Comparison of ENCODE assay signal across 8 cellular contexts in the genomic region with DNA sequence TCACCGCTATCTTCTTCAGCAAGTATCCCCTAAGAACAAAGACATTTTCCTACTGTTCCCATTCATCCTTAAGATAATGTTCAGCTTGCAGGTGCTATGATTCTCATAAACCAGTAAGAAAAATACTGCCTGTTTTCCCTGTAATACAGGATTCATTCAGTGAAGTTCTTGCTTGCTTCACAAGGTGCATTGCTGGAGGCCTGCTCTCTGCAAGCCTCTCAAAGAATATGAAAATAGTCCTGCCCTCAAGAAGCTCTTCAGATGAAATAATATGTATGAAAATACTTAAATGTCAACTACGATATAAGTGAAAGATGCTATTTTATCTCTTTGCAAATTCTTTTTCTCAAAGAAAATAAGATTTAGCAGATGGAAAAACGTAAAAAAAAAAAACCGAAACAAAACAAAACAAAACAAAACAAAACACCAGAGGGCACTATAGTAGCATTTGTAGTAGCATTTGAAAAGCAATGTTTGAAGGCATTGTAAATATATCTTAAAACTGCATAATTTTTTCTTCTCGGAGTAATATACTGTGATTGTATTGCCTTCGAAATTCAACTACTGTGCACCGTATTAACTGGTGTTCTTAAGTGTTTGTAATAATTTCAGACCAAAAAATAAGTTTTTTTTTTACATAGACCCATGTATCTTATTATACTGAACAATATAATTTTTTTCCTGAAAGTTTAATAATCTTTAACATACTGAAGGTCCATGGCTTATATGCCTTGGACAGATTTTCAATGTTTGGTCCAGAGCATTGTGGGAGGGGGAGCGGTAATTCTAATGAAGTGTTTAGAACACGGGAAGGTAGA. TPM values are rescaled to one million over a fixed set of nuclear protein-coding genes. Genes with fewer than 3 reads are reported as not detected.
A peak's percentile ranks its signal among the peaks of the same experiment; 100 is the strongest.
DNase-seq lines count a peak whose midpoint lies in the region; ATAC-seq, FAIRE-seq and TF ChIP-seq lines count a peak whose summit lies in the region.

No MANE protein-coding gene starts in this region.

- no peaks in the 10 kb centered on the region for H4K20me1 ChIP-seq in HepG2 (ENCODE audit: insufficient read depth, low read length)

- H3K79me2 ChIP-seq in HepG2 (ENCODE audit: insufficient read depth, low read length): no peaks in the 10 kb centered on the region

- ATAC-seq in CD8-positive, alpha-beta T cell: no peak
- ATAC-seq in HepG2: peak; percentile 42; the same call in 2 of the 3 replicates
- ATAC-seq in GM18511 (IDR thresholded peaks at IDR 0.05; ENCODE audit: unreplicated experiment): no peak
- ATAC-seq in HG02840 (IDR thresholded peaks at IDR 0.05; ENCODE audit: low FRiP score, unreplicated experiment): no peak

- H3K4me3 Mint-ChIP-seq in CD8-positive, alpha-beta T cell: no peak overlapping the region

- H3K27ac ChIP-seq in CD8-positive, alpha-beta T cell (ENCODE audit: low read depth, low read length): no peak overlapping the region
- H3K27ac ChIP-seq in VCaP (no peak overlapping the region), HepG2 (ENCODE audit: extremely low read length, insufficient read depth, low read length) (peak overlapping the region; percentile 43)

- TF ChIP-seq RAD21 in Ishikawa (IDR thresholded peaks at IDR 0.05; ENCODE audit: low read depth) (peak; percentile 40), HepG2 (CRISPR knock-in tag; IDR thresholded peaks at IDR 0.05) (no peak)

- no peaks in the 10 kb centered on the region for H3K36me3 ChIP-seq in CD8-positive, alpha-beta T cell (ENCODE audit: insufficient read depth, low read length)
- no peaks in the 10 kb centered on the region for H3K36me3 ChIP-seq in HepG2 (replicated peaks in 1 of 2; ENCODE audit: control insufficient read depth in 1 of 2, insufficient read depth in 2 of 2, low read length in 2 of 2)

- in situ Hi-C loops in HepG2 (cut with HindIII; ENCODE audit: extremely low pct_ligation_motif_present, low pct_unique_long_range_greater_than_20kb): loop anchor here (5.0 kb wide), 1 partner anchor 289 kb away; no protein-coding TSS in a partner anchor

- BruUV-seq in HepG2 (replicated peaks; lab: Mats Ljungman, UMichigan): no TSS peak

- no peaks in the 10 kb centered on the region for H3K4me1 ChIP-seq in CD8-positive, alpha-beta T cell (ENCODE audit: insufficient read depth, low read length)
- peaks cover 19% of the 10 kb centered on the region for H3K4me1 ChIP-seq in HepG2 (ENCODE audit: insufficient read depth, low read length)

- FAIRE-seq in HepG2 (lab: Jason Lieb, UNC): peak; percentile 15

- H3K36me3 Mint-ChIP-seq in CD8-positive, alpha-beta T cell: no peaks in the 10 kb centered on the region

- no peaks in the 10 kb centered on the region for H3K9me3 Mint-ChIP-seq in CD8-positive, alpha-beta T cell

- H3K9me3 ChIP-seq in CD8-positive, alpha-beta T cell (ENCODE audit: low read length): no peaks in the 10 kb centered on the region
- no peaks in the 10 kb centered on the region for H3K9me3 ChIP-seq in HepG2 (ENCODE audit: low read length)

- 42% methylated on average over 9 of the region's 9 CpGs for WGBS in HepG2 (ENCODE audit: low lambda C conversion rate)

- no peak overlapping the region for H3K27ac Mint-ChIP-seq in CD8-positive, alpha-beta T cell

- no peaks in the 10 kb centered on the region for H3K4me1 Mint-ChIP-seq in CD8-positive, alpha-beta T cell (ENCODE audit: low read depth)

- no peak overlapping the region for H2AFZ ChIP-seq in HepG2 (ENCODE audit: low read length)

- POLR2A ChIA-PET in CD8-positive, alpha-beta T cell (lab: Charles Lee): no interaction called here
- POLR2A ChIA-PET in HepG2 (lab: Yijun Ruan, JAX): interaction anchor here (1.2 to 1.8 kb wide), 3 partner anchors 26 to 286 kb away, joined by 3 to 15 read pairs (median 6); a partner anchor contains a TSS

- no peak for TF ChIP-seq POLR2A in HepG2 (IDR thresholded peaks at IDR 0.05; ENCODE audit: insufficient read depth in 1 of 2, low read depth in 2 of 2, low read length in 2 of 2)

- CTCF ChIA-PET in CD8-positive, alpha-beta T cell (lab: Charles Lee): interaction anchor here (1.0 to 1.1 kb wide), 2 partner anchors 345 to 690 kb away, joined by 4 to 5 read pairs; no protein-coding TSS in a partner anchor
- CTCF ChIA-PET in HepG2 (lab: Yijun Ruan, JAX; ENCODE audit: low intra/inter-chr PET ratio, low total read pairs): interaction anchor here (0.8 to 2.5 kb wide), 4 partner anchors 41 to 344 kb away, joined by 3 to 40 read pairs (median 3); no protein-coding TSS in a partner anchor

- intact Hi-C loops in CD8-positive, alpha-beta T cell (cut with DNase I, micrococcal nuclease): loop anchor here (1.0 to 10.0 kb wide), 4 partner anchors 287 to 767 kb away; no protein-coding TSS in a partner anchor
- intact Hi-C loops in HepG2 (cut with micrococcal nuclease; ENCODE audit: unreplicated experiment): loop anchor here (1.0 kb wide), 2 partner anchors 287 to 345 kb away; no protein-coding TSS in a partner anchor

- H3K4me3 ChIP-seq in CD8-positive, alpha-beta T cell (ENCODE audit: low read depth, low read length): no peak overlapping the region
- no peak overlapping the region for H3K4me3 ChIP-seq in HepG2 (replicated peaks in 1 of 3; ENCODE audit: insufficient read depth in 1 of 3, low read depth in 2 of 3, low read length in 3 of 3)

- no peak for TF ChIP-seq EP300 in Ishikawa (IDR thresholded peaks at IDR 0.05; ENCODE audit: borderline replicate concordance)
- no peak for TF ChIP-seq EP300 in HepG2 (IDR thresholded peaks at IDR 0.05; ENCODE audit: low read depth in 2 of 2, low read length in 2 of 2)
- TF ChIP-seq EP300 in HepG2 (CRISPR knock-in tag; IDR thresholded peaks at IDR 0.05; ENCODE audit: borderline replicate concordance): no peak

- no peak overlapping the region for H3K4me2 ChIP-seq in HepG2 (ENCODE audit: low read depth, low read length)

- H3K27me3 ChIP-seq in CD8-positive, alpha-beta T cell (ENCODE audit: insufficient read depth, low read length): no peaks in the 10 kb centered on the region
- no peaks in the 10 kb centered on the region for H3K27me3 ChIP-seq in HepG2 (ENCODE audit: control insufficient read depth in 1 of 2, insufficient read depth in 2 of 2, low read length in 2 of 2)

- peaks cover 2% of the 10 kb centered on the region for H3K27me3 Mint-ChIP-seq in CD8-positive, alpha-beta T cell (ENCODE audit: low read depth)

- peak; percentile 64 for TF ChIP-seq CTCF in CD8-positive, alpha-beta T cell (IDR thresholded peaks at IDR 0.05)
- TF ChIP-seq CTCF in VCaP (conservative IDR thresholded peaks at IDR 0.05) (peak; percentile 64), HepG2 (CRISPR knock-in tag; IDR thresholded peaks at IDR 0.05) (peak; percentile 14; the same call in 1 of the 2 replicates)

- DNase-seq in CD8-positive, alpha-beta T cell: no peak
- DNase-seq in HepG2 (ENCODE audit: low spot score) (peak; percentile 7), iPS-NIHi7 (ENCODE audit: extremely low spot score) (no peak), NCI-H2196 (lab: John Stamatoyannopoulos, UW; ENCODE audit: unreplicated experiment) (no peak)

- H3K9ac ChIP-seq in HepG2 (ENCODE audit: insufficient read depth, low read depth, low read length): no peak overlapping the region

RNA-seq across cellular contexts. Expression of a gene that starts 26.0 kb away (rescaled TPM):
- total RNA-seq in CD8-positive, alpha-beta T cell: not detected
- total RNA-seq in HepG2 (2016; rRNA removed; fragmentation: Illumina TruSeq; extraction: Trizol): 31.1 and 50.3 TPM in 2 replicates
- 6.6 and 7.8 TPM in 2 replicates for total RNA-seq in HepG2 (2016; cell fraction: cytosol; rRNA removed; fragmentation: Illumina TruSeq; extraction: Trizol; ENCODE audit: low read depth)
- total RNA-seq in HepG2 (2016; cell fraction: insoluble cytoplasmic fraction; rRNA removed; fragmentation: Illumina TruSeq; extraction: Trizol): 31.9 and 48.4 TPM in 2 replicates
- 13.2 and 14.5 TPM in 2 replicates for total RNA-seq in HepG2 (2016; cell fraction: membrane; rRNA removed; fragmentation: Illumina TruSeq; extraction: Trizol)
- total RNA-seq in HepG2 (2016; cell fraction: nucleus; rRNA removed; fragmentation: Illumina TruSeq; extraction: Trizol): 14.8 and 21.7 TPM in 2 replicates
- 24.3 and 24.5 TPM in 2 replicates for polyA plus RNA-seq in HepG2 (2011; rRNA removed)
- polyA plus RNA-seq in HepG2 (2011; cell fraction: cytosol; rRNA removed): 10.8 and 19.5 TPM in 2 replicates
- polyA plus RNA-seq in HepG2 (2011; cell fraction: nucleus; rRNA removed): 6.5 and 12.0 TPM in 2 replicates
- 73.7 and 95.1 TPM in 2 replicates for polyA plus RNA-seq in HepG2 (2012)
- polyA plus RNA-seq in HepG2 (2016; cell fraction: cytosol; fragmentation: Illumina TruSeq; extraction: Trizol; ENCODE audit: low read depth): 5.1 and 5.7 TPM in 2 replicates
- 41.1 and 43.3 TPM in 2 replicates for polyA plus RNA-seq in HepG2 (2016; cell fraction: insoluble cytoplasmic fraction; fragmentation: Illumina TruSeq; extraction: Trizol; ENCODE audit: low read depth)
- 9.5 and 9.6 TPM in 2 replicates for polyA plus RNA-seq in HepG2 (2016; cell fraction: membrane; fragmentation: Illumina TruSeq; extraction: Trizol; ENCODE audit: low read depth)
- 22.6 and 23.2 TPM in 2 replicates for polyA plus RNA-seq in HepG2 (2016; cell fraction: nucleus; fragmentation: Illumina TruSeq; extraction: Trizol; ENCODE audit: insufficient read depth, low read depth)
- polyA minus RNA-seq in HepG2 (2011; rRNA and poly(A)+ RNA removed; ENCODE audit: low replicate concordance): 13.5 TPM in 1 of 2 replicates, not detected in the other
- polyA minus RNA-seq in HepG2 (2011; cell fraction: cytosol; rRNA and poly(A)+ RNA removed): 10.0 and 13.9 TPM in 2 replicates
- polyA minus RNA-seq in HepG2 (2011; cell fraction: nucleus; rRNA and poly(A)+ RNA removed): 20.1 and 24.9 TPM in 2 replicates

RNA-seq across cellular contexts. Expression of a gene that starts 29.5 kb away (rescaled TPM):
- total RNA-seq in CD8-positive, alpha-beta T cell: 10 to 100 TPM; 50.0 to 51.7 TPM
- total RNA-seq in HepG2 (2016; rRNA removed; fragmentation: Illumina TruSeq; extraction: Trizol): 512 and 855 TPM in 2 replicates
- total RNA-seq in HepG2 (2016; cell fraction: cytosol; rRNA removed; fragmentation: Illumina TruSeq; extraction: Trizol; ENCODE audit: low read depth): 80.2 and 94.4 TPM in 2 replicates
- total RNA-seq in HepG2 (2016; cell fraction: insoluble cytoplasmic fraction; rRNA removed; fragmentation: Illumina TruSeq; extraction: Trizol): 498 and 849 TPM in 2 replicates
- 132 and 158 TPM in 2 replicates for total RNA-seq in HepG2 (2016; cell fraction: membrane; rRNA removed; fragmentation: Illumina TruSeq; extraction: Trizol)
- 225 and 246 TPM in 2 replicates for total RNA-seq in HepG2 (2016; cell fraction: nucleus; rRNA removed; fragmentation: Illumina TruSeq; extraction: Trizol)
- polyA plus RNA-seq in HepG2 (2011; rRNA removed): 265 and 349 TPM in 2 replicates
- polyA plus RNA-seq in HepG2 (2011; cell fraction: cytosol; rRNA removed): 173 and 271 TPM in 2 replicates
- 57.3 and 77.4 TPM in 2 replicates for polyA plus RNA-seq in HepG2 (2011; cell fraction: nucleus; rRNA removed)
- polyA plus RNA-seq in HepG2 (2012): 387 and 400 TPM in 2 replicates
- 85.2 and 90.0 TPM in 2 replicates for polyA plus RNA-seq in HepG2 (2016; cell fraction: cytosol; fragmentation: Illumina TruSeq; extraction: Trizol; ENCODE audit: low read depth)
- 704 and 752 TPM in 2 replicates for polyA plus RNA-seq in HepG2 (2016; cell fraction: insoluble cytoplasmic fraction; fragmentation: Illumina TruSeq; extraction: Trizol; ENCODE audit: low read depth)
- 97.9 and 110 TPM in 2 replicates for polyA plus RNA-seq in HepG2 (2016; cell fraction: membrane; fragmentation: Illumina TruSeq; extraction: Trizol; ENCODE audit: low read depth)
- 246 and 258 TPM in 2 replicates for polyA plus RNA-seq in HepG2 (2016; cell fraction: nucleus; fragmentation: Illumina TruSeq; extraction: Trizol; ENCODE audit: insufficient read depth, low read depth)
- polyA minus RNA-seq in HepG2 (2011; rRNA and poly(A)+ RNA removed; ENCODE audit: low replicate concordance): 86.8 and 216 TPM in 2 replicates
- 133 and 142 TPM in 2 replicates for polyA minus RNA-seq in HepG2 (2011; cell fraction: cytosol; rRNA and poly(A)+ RNA removed)
- polyA minus RNA-seq in HepG2 (2011; cell fraction: nucleus; rRNA and poly(A)+ RNA removed): 142 and 207 TPM in 2 replicates

Comparison
In these comparisons a context has a peak if more than half of its experiments do, and no peak if none do; other contexts are left out.
1. CTCF ChIP-seq: peak in every context shown above with its lines; median percentile 64 in CD8-positive, alpha-beta T cell; 64 in VCaP; 14 in HepG2.
2. RNA of a gene that starts 26.0 kb away (total RNA-seq): 6.6 to 50.3 TPM in HepG2; not detected in CD8-positive, alpha-beta T cell; every median in the first group is over 4 times any median in the second.